In the genomic region with DNA sequence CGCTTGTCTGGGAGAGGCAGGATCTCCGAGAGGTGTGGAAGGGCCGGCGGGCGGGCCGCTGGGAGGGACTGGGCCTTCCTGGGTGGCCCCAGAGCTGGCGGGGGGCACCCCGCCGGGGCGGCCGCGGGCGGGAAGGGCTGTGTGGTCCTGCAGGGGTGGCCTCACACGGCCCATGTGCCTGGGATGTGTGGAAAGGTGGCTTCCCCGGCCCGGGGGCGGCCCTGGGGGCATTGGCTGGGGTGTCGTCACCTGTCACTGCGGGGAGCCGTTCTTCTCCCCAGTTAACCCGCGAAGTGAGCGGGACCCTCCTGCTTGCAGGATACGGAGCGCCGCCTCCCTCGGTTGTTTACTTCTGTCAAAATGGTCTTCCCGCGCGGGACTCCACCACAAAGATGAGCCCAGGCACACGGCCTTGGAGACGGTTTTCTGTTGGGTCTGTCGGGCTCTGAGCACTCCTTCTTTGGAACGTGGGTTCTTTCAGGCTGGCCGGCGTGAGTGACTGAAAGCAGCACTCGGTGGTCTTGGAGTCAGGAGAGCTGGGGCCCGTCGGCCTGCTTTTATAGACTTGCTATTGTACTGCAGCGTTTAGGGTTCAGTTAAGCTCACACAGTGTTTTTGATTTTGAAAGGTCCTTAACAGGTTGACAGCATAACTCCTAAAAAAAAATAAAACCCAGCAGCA, we compare ENCODE assay signal across 8 cellular contexts.
DNase-seq lines count a peak whose midpoint lies in the region; ATAC-seq and TF ChIP-seq lines count a peak whose summit lies in the region.

No MANE protein-coding gene starts in this region.

- H3K9ac ChIP-seq in SU-DHL-6 (ENCODE audit: low read length): peak overlapping the region; percentile 98

- peaks cover 56% of the 10 kb centered on the region for H3K79me2 ChIP-seq in SU-DHL-6 (ENCODE audit: insufficient read depth, low read length)

- H4K20me1 ChIP-seq in SU-DHL-6 (ENCODE audit: low read depth, low read length): peaks cover 30% of the 10 kb centered on the region

- H3K9me2 ChIP-seq in SU-DHL-6 (replicated peaks; ENCODE audit: insufficient read depth, low read length): no peaks in the 10 kb centered on the region

- DNase-seq in AG09309 (ENCODE audit: low read depth) (no peak), anterior cingulate cortex (lab: John Stamatoyannopoulos, UW) (peak in 30 of 58 donors; percentile 5 to 74 (median 52)), skeletal muscle cell (ENCODE audit: low read depth) (no peak), hepatic stellate cell (ENCODE audit: low spot score) (no peak)

- H3K4me2 ChIP-seq in SU-DHL-6 (ENCODE audit: low read depth, low read length, poor library complexity, severe bottlenecking): peak overlapping the region; percentile 85

- peaks cover 3% of the 10 kb centered on the region; the same call in 1 of the 2 replicates for H3F3A ChIP-seq in SU-DHL-6 (ENCODE audit: insufficient read depth)

- ATAC-seq in GM18909 (IDR thresholded peaks at IDR 0.05; ENCODE audit: poor library complexity, unreplicated experiment) (peak; percentile 43), HG03159 (IDR thresholded peaks at IDR 0.05; ENCODE audit: unreplicated experiment) (peak; percentile 41)

- TF ChIP-seq CTCF in AG09309 (IDR thresholded peaks at IDR 0.05; ENCODE audit: control insufficient read depth, insufficient read depth, low read depth, low read length, missing control alignments) (no peak), SU-DHL-6 (IDR thresholded peaks at IDR 0.05; ENCODE audit: insufficient read depth, low read length, poor library complexity, severe bottlenecking) (no peak)

- H2AFZ ChIP-seq in SU-DHL-6 (ENCODE audit: low read depth, low read length, severe bottlenecking): peak overlapping the region; percentile 87

- H3K36me3 ChIP-seq in SU-DHL-6 (ENCODE audit: low read length): peaks cover 24% of the 10 kb centered on the region; the same call in 1 of the 2 replicates

- peak overlapping the region; percentile 80 for H3K27ac ChIP-seq in SU-DHL-6 (ENCODE audit: low read depth, low read length)

- H3K9me3 ChIP-seq in SU-DHL-6 (ENCODE audit: insufficient read depth, low read length): no peaks in the 10 kb centered on the region

- peak overlapping the region; percentile 60 for H3K4me3 ChIP-seq in AG09309 (ENCODE audit: control insufficient read depth, low read depth, low read length)
- peak overlapping the region; percentile 98 for H3K4me3 ChIP-seq in SU-DHL-6 (ENCODE audit: insufficient read depth, low read length, poor library complexity, severe bottlenecking)
- H3K4me3 ChIP-seq in iPS-11a (ENCODE audit: low read depth, low read length): peak overlapping the region; percentile 86
- H3K4me3 ChIP-seq in skeletal muscle cell (ENCODE audit: low read depth, low read length): peak overlapping the region; percentile 93

- no peaks in the 10 kb centered on the region for H3K27me3 ChIP-seq in SU-DHL-6 (ENCODE audit: low read length)

Comparison
In these comparisons a context has a peak if more than half of its experiments do, and no peak if none do; other contexts are left out.
1. DNase-seq: peak in anterior cingulate cortex (30 of 58); none in AG09309 (single experiment), skeletal muscle cell (single experiment) and hepatic stellate cell (single experiment).
2. Peak in every context shown above with its lines, with median percentiles within 50 percentile points of each other: H3K4me3 ChIP-seq.